18 cellular contexts compared by ENCODE assay signal in the genomic region with DNA sequence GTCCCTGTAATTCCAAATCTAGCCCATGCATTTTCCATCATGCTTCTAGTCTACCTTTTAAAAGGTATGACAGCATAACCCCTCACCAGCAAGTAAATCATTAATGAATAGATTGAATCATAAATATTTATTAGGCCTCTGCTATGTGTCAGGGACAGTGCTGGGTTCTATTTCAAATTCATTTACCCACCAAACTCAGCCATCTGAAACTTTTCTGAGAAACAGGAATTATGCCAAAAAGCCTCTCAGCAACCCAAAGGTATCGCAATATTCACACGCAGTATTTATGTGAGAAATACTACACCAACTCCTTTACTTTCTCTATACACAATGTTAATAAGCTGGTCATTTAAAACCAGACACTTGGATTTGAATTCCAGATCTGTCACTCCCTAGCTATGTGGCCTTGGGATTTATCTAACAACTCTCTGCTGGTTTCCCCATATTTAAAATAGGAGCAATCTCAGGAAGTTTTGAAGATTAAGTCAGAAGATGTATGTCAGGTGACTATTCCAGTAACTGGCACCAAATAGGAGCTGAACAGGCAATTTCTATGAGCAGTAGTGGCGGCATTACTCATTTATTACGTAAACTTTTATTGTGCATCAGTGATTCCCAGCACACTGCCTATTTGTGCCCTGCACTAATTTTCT.
DNase-seq lines count a peak whose midpoint lies in the region; ATAC-seq, FAIRE-seq and TF ChIP-seq lines count a peak whose summit lies in the region.
"Had no signal": no experiment of that assay in that cellular context is flagged by ENCODE, and none has a peak within 500 bp of the region (broad histone marks: within the 10 kb centered on the region; RNA-seq: fewer than 3 reads in every experiment).

No MANE protein-coding gene starts in this region.

- H3K9ac ChIP-seq in mammary epithelial cell (ENCODE audit: insufficient read depth, low read length), result no peak overlapping the region
- no peak overlapping the region for H3K9ac ChIP-seq in kidney (ENCODE audit: low read length in 2 of 2)

- H4K20me1 ChIP-seq in mammary epithelial cell (ENCODE audit: insufficient read depth, low read length), result no peaks in the 10 kb centered on the region

- H3K4me3 ChIP-seq in AG04449 (ENCODE audit: low read depth, low read length), result no peak overlapping the region
- H3K4me3 ChIP-seq in mammary epithelial cell (replicated peaks in 1 of 3; ENCODE audit: insufficient read depth in 1 of 3, low read depth in 2 of 3, low read length in 3 of 3), result no peak overlapping the region
- H3K4me3 ChIP-seq in kidney (ENCODE audit: low read length in 2 of 2), result no peak overlapping the region
- H3K4me3 ChIP-seq: gastrocnemius medialis, skin epidermis, stomach had no signal

- peaks cover 13% of the 10 kb centered on the region for H3K4me1 ChIP-seq in mammary epithelial cell (ENCODE audit: insufficient read depth, low read length)
- no peaks in the 10 kb centered on the region for H3K4me1 ChIP-seq in kidney (ENCODE audit: control insufficient read depth in 1 of 2, insufficient read depth in 1 of 2, low read depth in 1 of 2, low read length in 2 of 2)
- H3K4me1 ChIP-seq: gastrocnemius medialis had no signal

- CTCF ChIA-PET in AG04449 (lab: Yijun Ruan, JAX) (interaction anchor here (1.2 to 2.4 kb wide), 4 partner anchors 9 to 604 kb away, joined by 3 to 9 read pairs (median 4); no protein-coding TSS in a partner anchor), mammary epithelial cell (lab: Charles Lee; ENCODE audit: low non-redundant PET) (no interaction called here)

- no peak for TF ChIP-seq CTCF in AG04449 (IDR thresholded peaks at IDR 0.05; ENCODE audit: insufficient read depth, low read length, missing control alignments)
- TF ChIP-seq CTCF in mammary epithelial cell (conservative IDR thresholded peaks at IDR 0.05 in 1 of 2, IDR thresholded peaks at IDR 0.05 in 1 of 2; ENCODE audit: extremely low read depth in 1 of 2, insufficient read depth in 1 of 2, low read depth in 1 of 2, low read length in 2 of 2), result no peak
- TF ChIP-seq CTCF in kidney (IDR thresholded peaks at IDR 0.05; ENCODE audit: borderline replicate concordance, extremely low read depth, insufficient read depth), result no peak

- POLR2A ChIA-PET in AG04449 (lab: Yijun Ruan, JAX), result interaction anchor here (1.8 kb wide), 1 partner anchor 12 kb away, joined by 7 read pairs; no protein-coding TSS in a partner anchor

- 98% methylated on average over 3 of the region's 4 CpGs for WGBS in mammary epithelial cell (ENCODE audit: low coverage, missing lambda C conversion rate)

- dilution Hi-C loops in mammary epithelial cell (cut with HindIII; ENCODE audit: low sequenced_read_pairs), result no loop called here

- intact Hi-C loops in mammary epithelial cell (cut with micrococcal nuclease) (no loop called here), kidney (cut with DNase I) (no loop called here), cardiac septum (cut with DNase I) (no loop called here)

- no peaks in the 10 kb centered on the region for H3K79me2 ChIP-seq in mammary epithelial cell (ENCODE audit: insufficient read depth, low read length)

- no peak overlapping the region for H2AFZ ChIP-seq in mammary epithelial cell (ENCODE audit: low read depth, low read length)

- H3K27ac ChIP-seq in mammary epithelial cell (ENCODE audit: insufficient read depth, low read depth, low read length) (no peak overlapping the region), kidney (ENCODE audit: low read depth in 2 of 2, low read length in 2 of 2) (peak overlapping the region; percentile 45 to 76)
- H3K27ac ChIP-seq: gastrocnemius medialis, skin epidermis, stomach had no signal

- H3K27me3 ChIP-seq in mammary epithelial cell (ENCODE audit: insufficient read depth, low read length), result no peaks in the 10 kb centered on the region
- H3K27me3 ChIP-seq: gastrocnemius medialis, stomach had no signal

- peak; percentile 36 for DNase-seq in AG04449 (ENCODE audit: low read depth, low spot score)
- peak; percentile 59 for DNase-seq in HS-5 (ENCODE audit: low read depth)
- DNase-seq in mammary epithelial cell, result peak; percentile 38
- DNase-seq in kidney, result no peak
- no peak for DNase-seq in cerebellar cortex (ENCODE audit: low spot score)
- no peak for DNase-seq in stimulated activated CD4-positive, alpha-beta T cell treated with anti-CD3 and anti-CD28 coated beads, Interleukin-4, amount 100 ng/mL, for 4 hours
- no peak for DNase-seq in cardiac septum (ENCODE audit: low spot score)
- DNase-seq: activated CD4-positive, alpha-beta T cell treated with anti-CD3 and anti-CD28 coated beads for 4 hours; C1 segment of cervical spinal cord; gastrocnemius medialis; NCI-H187 treated with DMSO at 0.1 percent for 48 hours; SHP77 treated with DMSO at 0.1 percent for 48 hours; stimulated activated CD4-positive, alpha-beta T cell treated with anti-CD3 and anti-CD28 coated beads, Interleukin-4, amount 100 ng/mL, for 1 hour; stomach had no signal

- no peaks in the 10 kb centered on the region for H3K36me3 ChIP-seq in mammary epithelial cell (ENCODE audit: insufficient read depth, low read length)
- no peaks in the 10 kb centered on the region for H3K36me3 ChIP-seq in kidney (ENCODE audit: control insufficient read depth in 1 of 2, insufficient read depth in 2 of 2, low read length in 2 of 2)
- H3K36me3 ChIP-seq: gastrocnemius medialis, stomach had no signal

- FAIRE-seq in kidney (lab: Jason Lieb, UNC), result no peak
- FAIRE-seq: A204.1, TTC549 had no signal

- no peaks in the 10 kb centered on the region for H3K9me3 ChIP-seq in mammary epithelial cell (replicated peaks; ENCODE audit: insufficient read depth, low read length)
- H3K9me3 ChIP-seq in kidney (ENCODE audit: control insufficient read depth in 1 of 2, low read length in 2 of 2), result no peaks in the 10 kb centered on the region
- H3K9me3 ChIP-seq: gastrocnemius medialis, stomach had no signal

- no peak overlapping the region for H3K4me2 ChIP-seq in mammary epithelial cell (ENCODE audit: insufficient read depth, low read depth, low read length)

- BruUV-seq in mammary epithelial cell (replicated peaks; lab: Mats Ljungman, UMichigan), result no TSS peak

- in situ Hi-C loops in mammary epithelial cell (cut with MboI; ENCODE audit: low sequenced_read_pairs in 2 of 2), result no loop called here

- no peak for ATAC-seq in HG03159 (IDR thresholded peaks at IDR 0.05; ENCODE audit: unreplicated experiment)
- ATAC-seq: gastrocnemius medialis had no signal

Comparison
In these comparisons a context has a peak if more than half of its experiments do, and no peak if none do; other contexts are left out.
1. DNase-seq: peak in AG04449 (single experiment), HS-5 (single experiment) and mammary epithelial cell (single experiment); none in kidney (single experiment), cerebellar cortex (single experiment), stimulated activated CD4-positive, alpha-beta T cell treated with anti-CD3 and anti-CD28 coated beads, Interleukin-4, amount 100 ng/mL, for 4 hours (0 of 2) and cardiac septum (single experiment).